In genomic region chr5:55450050-55450765, GRCh38 we compare ENCODE assay signal across 20 cellular contexts.
DNase-seq lines count a peak whose midpoint lies in the region; ATAC-seq, FAIRE-seq and TF ChIP-seq lines count a peak whose summit lies in the region.
"Had no signal": no experiment of that assay in that cellular context is flagged by ENCODE, and none has a peak within 500 bp of the region (broad histone marks: within the 10 kb centered on the region; RNA-seq: fewer than 3 reads in every experiment).

No MANE protein-coding gene starts in this region.

- H3K4me3 ChIP-seq in left ventricle myocardium inferior (no peak overlapping the region), astrocyte (ENCODE audit: insufficient read depth, low read depth, low read length) (no peak overlapping the region), gastroesophageal sphincter (no peak overlapping the region), subcutaneous abdominal adipose tissue (ENCODE audit: low read depth in 1 of 5, low read length in 5 of 5) (no peak overlapping the region)
- H3K4me3 ChIP-seq: K562, psoas muscle had no signal

- ATAC-seq in gastroesophageal sphincter = no peak
- no peak for ATAC-seq in GM18870 (IDR thresholded peaks at IDR 0.05; ENCODE audit: unreplicated experiment)
- ATAC-seq: K562 had no signal

- H3K9me3 Mint-ChIP-seq in astrocyte (ENCODE audit: unreplicated experiment) = peaks cover 2% of the 10 kb centered on the region
- H3K9me3 Mint-ChIP-seq in activated T-helper 2 cell treated with anti-CD3 and anti-CD28 coated beads, Interferon-gamma antibody, Interleukin-2, Interleukin-4, amounts not matched to agents 10 μg/mL and 5 μg/mL and 100 μg/mL, durations not matched to agents 14 hours and 24 hours and 36 hours = no peaks in the 10 kb centered on the region
- H3K9me3 Mint-ChIP-seq: CD8-positive, alpha-beta memory T cell had no signal

- FAIRE-seq in astrocyte (lab: Jason Lieb, UNC) = no peak
- FAIRE-seq: K562 had no signal

- H3K4me1 Mint-ChIP-seq in astrocyte (ENCODE audit: low read depth, unreplicated experiment) = peaks cover 39% of the 10 kb centered on the region
- peaks cover 20% of the 10 kb centered on the region for H3K4me1 Mint-ChIP-seq in activated T-helper 2 cell treated with anti-CD3 and anti-CD28 coated beads, Interferon-gamma antibody, Interleukin-2, Interleukin-4, amounts not matched to agents 10 μg/mL and 5 μg/mL and 100 μg/mL, durations not matched to agents 14 hours and 24 hours and 36 hours (ENCODE audit: low read depth)
- H3K4me1 Mint-ChIP-seq: CD8-positive, alpha-beta memory T cell had no signal

- H3K9ac ChIP-seq in astrocyte (ENCODE audit: low read length) = peak overlapping the region; percentile 2
- no peak overlapping the region for H3K9ac ChIP-seq in subcutaneous abdominal adipose tissue (ENCODE audit: low read length in 5 of 5)

- peaks cover under 1% of the 10 kb centered on the region for H3K36me3 ChIP-seq in left ventricle myocardium inferior
- H3K36me3 ChIP-seq in astrocyte (ENCODE audit: insufficient read depth, low read length) = no peaks in the 10 kb centered on the region
- H3K36me3 ChIP-seq in gastroesophageal sphincter = peaks cover 0 to 3% of the 10 kb centered on the region in 2 donors
- H3K36me3 ChIP-seq in subcutaneous abdominal adipose tissue (ENCODE audit: control insufficient read depth in 5 of 5, insufficient read depth in 5 of 5, low read length in 5 of 5) = peaks cover 0 to 11% (median 3%) of the 10 kb centered on the region in 5 donors

- peak overlapping the region; percentile 68 for H3K27ac Mint-ChIP-seq in astrocyte (ENCODE audit: unreplicated experiment)
- H3K27ac Mint-ChIP-seq in activated T-helper 2 cell treated with anti-CD3 and anti-CD28 coated beads, Interferon-gamma antibody, Interleukin-2, Interleukin-4, amounts not matched to agents 10 μg/mL and 5 μg/mL and 100 μg/mL, durations not matched to agents 14 hours and 24 hours and 36 hours = no peak overlapping the region

- TF ChIP-seq CTCF in left ventricle myocardium inferior (IDR thresholded peaks at IDR 0.05; ENCODE audit: borderline replicate concordance) (no peak), astrocyte (IDR thresholded peaks at IDR 0.05; ENCODE audit: insufficient read depth, low read depth, low read length) (no peak), gastroesophageal sphincter (IDR thresholded peaks at IDR 0.05) (no peak)

- H3K4me1 ChIP-seq in left ventricle myocardium inferior (peaks cover 95% of the 10 kb centered on the region), astrocyte (ENCODE audit: insufficient read depth, low read length) (peaks cover 3% of the 10 kb centered on the region), gastroesophageal sphincter (peaks cover 0 to 56% (median 4%) of the 10 kb centered on the region in 3 donors), subcutaneous abdominal adipose tissue (ENCODE audit: control insufficient read depth in 5 of 5, insufficient read depth in 5 of 5, low read length in 5 of 5) (peaks cover 0 to 14% (median 4%) of the 10 kb centered on the region in 5 donors)

- H3K4me3 Mint-ChIP-seq in astrocyte (ENCODE audit: unreplicated experiment) = no peak overlapping the region
- H3K4me3 Mint-ChIP-seq in activated T-helper 2 cell treated with anti-CD3 and anti-CD28 coated beads, Interferon-gamma antibody, Interleukin-2, Interleukin-4, amounts not matched to agents 10 μg/mL and 5 μg/mL and 100 μg/mL, durations not matched to agents 14 hours and 24 hours and 36 hours (ENCODE audit: low read depth) = no peak overlapping the region
- H3K4me3 Mint-ChIP-seq: CD8-positive, alpha-beta memory T cell had no signal

- no peak for TF ChIP-seq POLR2A in gastroesophageal sphincter (IDR thresholded peaks at IDR 0.05)

- DNase-seq in left ventricle myocardium inferior = no peak
- DNase-seq in cardiac septum (ENCODE audit: low spot score) = no peak
- peak; percentile 47 for DNase-seq in astrocyte (ENCODE audit: low read depth)
- DNase-seq in NCI-H146 (lab: John Stamatoyannopoulos, UW) = no peak
- DNase-seq in activated T-helper 2 cell treated with anti-CD3 and anti-CD28 coated beads, Interferon-gamma antibody, Interleukin-2, Interleukin-4, amounts not matched to agents 10 μg/mL and 5 μg/mL and 100 μg/mL, durations not matched to agents 14 hours and 24 hours and 36 hours (ENCODE audit: low spot score) = no peak
- DNase-seq: activated CD4-positive, CD25-positive, alpha-beta regulatory T cell treated with anti-CD3 and anti-CD28 coated beads, Interleukin-2, amount 50 U/mL, for 72 hours; activated naive CD4-positive, alpha-beta T cell; caudate nucleus; CD8-positive, alpha-beta memory T cell; effector CD4-positive, alpha-beta T cell; foreskin melanocyte; NCI-H1092; NCI-H82; psoas muscle had no signal

- TF ChIP-seq EP300 in gastroesophageal sphincter (IDR thresholded peaks at IDR 0.05) = no peak

- WGBS in gastroesophageal sphincter (ENCODE audit: low coverage in 1 of 2), 2 donors = 47 to 73% methylated on average over 4 of the region's 4 CpGs

- H3K79me2 ChIP-seq in astrocyte (ENCODE audit: insufficient read depth, low read length) = no peaks in the 10 kb centered on the region

- intact Hi-C loops in left ventricle myocardium inferior (cut with micrococcal nuclease) = no loop called here
- intact Hi-C loops in cardiac septum (cut with DNase I) = no loop called here
- intact Hi-C loops in activated T-helper 2 cell treated with anti-CD3 and anti-CD28 coated beads, Interferon-gamma antibody, Interleukin-2, Interleukin-4, amounts not matched to agents 10 μg/mL and 5 μg/mL and 100 μg/mL, durations not matched to agents 14 hours and 24 hours and 36 hours (cut with micrococcal nuclease) = no loop called here

- no peaks in the 10 kb centered on the region for H3K27me3 Mint-ChIP-seq in astrocyte (ENCODE audit: low read depth, unreplicated experiment)
- H3K27me3 Mint-ChIP-seq in activated T-helper 2 cell treated with anti-CD3 and anti-CD28 coated beads, Interferon-gamma antibody, Interleukin-2, Interleukin-4, amounts not matched to agents 10 μg/mL and 5 μg/mL and 100 μg/mL, durations not matched to agents 14 hours and 24 hours and 36 hours (ENCODE audit: low read depth) = no peaks in the 10 kb centered on the region
- H3K27me3 Mint-ChIP-seq: CD8-positive, alpha-beta memory T cell had no signal

- H3K27me3 ChIP-seq in left ventricle myocardium inferior (ENCODE audit: low read depth) (no peaks in the 10 kb centered on the region), astrocyte (ENCODE audit: insufficient read depth, low read length) (no peaks in the 10 kb centered on the region), gastroesophageal sphincter (no peaks in the 10 kb centered on the region), subcutaneous abdominal adipose tissue (ENCODE audit: control insufficient read depth in 5 of 5, insufficient read depth in 4 of 5, low read length in 5 of 5) (no peaks in the 10 kb centered on the region)

- no peaks in the 10 kb centered on the region for H3K9me3 ChIP-seq in left ventricle myocardium inferior (replicated peaks)
- no peaks in the 10 kb centered on the region for H3K9me3 ChIP-seq in astrocyte (ENCODE audit: insufficient read depth, low read depth, low read length)
- H3K9me3 ChIP-seq in gastroesophageal sphincter = no peaks in the 10 kb centered on the region
- no peaks in the 10 kb centered on the region for H3K9me3 ChIP-seq in subcutaneous abdominal adipose tissue (ENCODE audit: control insufficient read depth in 5 of 5, low read length in 5 of 5)
- H3K9me3 ChIP-seq: psoas muscle had no signal

- H3K27ac ChIP-seq in left ventricle myocardium inferior (replicated peaks) (peak overlapping the region; percentile 53), astrocyte (ENCODE audit: low read depth, low read length) (peak overlapping the region; percentile 14), gastroesophageal sphincter (peak overlapping the region; percentile 12 to 56 (median 43)), subcutaneous abdominal adipose tissue (ENCODE audit: low read depth, low read length) (peak overlapping the region; percentile 45)
- H3K27ac ChIP-seq: HL-60, psoas muscle, RWPE1 had no signal

- H2AFZ ChIP-seq in astrocyte (ENCODE audit: low read depth, low read length) = no peak overlapping the region

- H3K4me2 ChIP-seq in astrocyte (ENCODE audit: low read length) = peak overlapping the region; percentile 51

- peaks cover 25% of the 10 kb centered on the region for H3K36me3 Mint-ChIP-seq in astrocyte (ENCODE audit: low read depth, unreplicated experiment)
- H3K36me3 Mint-ChIP-seq in activated T-helper 2 cell treated with anti-CD3 and anti-CD28 coated beads, Interferon-gamma antibody, Interleukin-2, Interleukin-4, amounts not matched to agents 10 μg/mL and 5 μg/mL and 100 μg/mL, durations not matched to agents 14 hours and 24 hours and 36 hours (ENCODE audit: low read depth) = peaks cover 69% of the 10 kb centered on the region

- no peaks in the 10 kb centered on the region for H4K20me1 ChIP-seq in astrocyte (ENCODE audit: insufficient read depth, low read length)
